11 cellular contexts compared by ENCODE assay signal in genomic region chr3:11662392-11662990, GRCh38. TPM values are rescaled to one million over a fixed set of nuclear protein-coding genes. Genes with fewer than 3 reads are reported as not detected.
DNase-seq lines count a peak whose midpoint lies in the region; ATAC-seq, FAIRE-seq and TF ChIP-seq lines count a peak whose summit lies in the region.
"Had no signal": no experiment of that assay in that cellular context is flagged by ENCODE, and none has a peak within 500 bp of the region (broad histone marks: within the 10 kb centered on the region; RNA-seq: fewer than 3 reads in every experiment).

No MANE protein-coding gene starts in this region.

- ATAC-seq in HepG2 (peak; percentile 73), HG03520 (IDR thresholded peaks at IDR 0.05; ENCODE audit: unreplicated experiment) (no peak)
- ATAC-seq in activated naive CD8-positive, alpha-beta T cell treated with anti-CD3 and anti-CD28 coated beads, Interleukin-2, amount 50 U/mL, for 24 hours = no peak

- H3K27me3 ChIP-seq in HepG2 (ENCODE audit: control insufficient read depth in 1 of 2, insufficient read depth in 2 of 2, low read length in 2 of 2) = no peaks in the 10 kb centered on the region
- H3K27me3 ChIP-seq: heart left ventricle had no signal

- peaks cover 10% of the 10 kb centered on the region; the same call in 1 of the 2 replicates for H3K4me1 ChIP-seq in HepG2 (ENCODE audit: insufficient read depth, low read length)

- H3K36me3 Mint-ChIP-seq in activated naive CD8-positive, alpha-beta T cell treated with anti-CD3 and anti-CD28 coated beads, Interleukin-2, amount 50 U/mL, for 24 hours (ENCODE audit: low read depth) = peaks cover 2% of the 10 kb centered on the region

- no peak overlapping the region for H3K9ac ChIP-seq in HepG2 (ENCODE audit: insufficient read depth, low read depth, low read length)

- no peak overlapping the region for H3K27ac ChIP-seq in HepG2 (ENCODE audit: extremely low read length, insufficient read depth, low read length)
- H3K27ac ChIP-seq: heart left ventricle had no signal

- no peak for TF ChIP-seq RAD21 in HepG2 (CRISPR knock-in tag; IDR thresholded peaks at IDR 0.05)

- intact Hi-C loops in HepG2 (cut with micrococcal nuclease; ENCODE audit: unreplicated experiment) (loop anchor here (5.0 kb wide), 1 partner anchor 60 kb away; no protein-coding TSS in a partner anchor), posterior vena cava (cut with DNase I) (no loop called here)

- no peaks in the 10 kb centered on the region for H3K4me1 Mint-ChIP-seq in activated naive CD8-positive, alpha-beta T cell treated with anti-CD3 and anti-CD28 coated beads, Interleukin-2, amount 50 U/mL, for 24 hours

- H3K79me2 ChIP-seq in HepG2 (ENCODE audit: insufficient read depth, low read length) = no peaks in the 10 kb centered on the region

- no peak overlapping the region for H3K4me2 ChIP-seq in HepG2 (ENCODE audit: low read depth, low read length)

- in situ Hi-C loops in HepG2 (cut with HindIII; ENCODE audit: extremely low pct_ligation_motif_present, low pct_unique_long_range_greater_than_20kb) = no loop called here

- no peak for DNase-seq in AG09309 (ENCODE audit: low read depth)
- DNase-seq in HFF-Myc (ENCODE audit: extremely low read depth, low read depth) = peak; percentile 39
- DNase-seq in astrocyte of the hippocampus (ENCODE audit: low read depth, low spot score) = peak; percentile 38
- DNase-seq in HepG2 (ENCODE audit: low spot score) = peak; percentile 29
- DNase-seq in posterior vena cava (ENCODE audit: low spot score) = no peak
- DNase-seq in activated naive CD8-positive, alpha-beta T cell treated with anti-CD3 and anti-CD28 coated beads, Interleukin-2, amount 50 U/mL, for 24 hours = no peak
- no peak for DNase-seq in SHP77 treated with DMSO at 0.1 percent for 48 hours (lab: John Stamatoyannopoulos, UW)
- DNase-seq: nephron progenitor cell; stimulated activated CD4-positive, alpha-beta T cell treated with anti-CD3 and anti-CD28 coated beads, Interleukin-4, amount 100 ng/mL, for 1 hour had no signal

- TF ChIP-seq EP300 in HepG2 (IDR thresholded peaks at IDR 0.05; ENCODE audit: low read depth in 2 of 2, low read length in 2 of 2) (no peak), HepG2 (CRISPR knock-in tag; IDR thresholded peaks at IDR 0.05; ENCODE audit: borderline replicate concordance) (no peak)

- no peak overlapping the region for H2AFZ ChIP-seq in HepG2 (ENCODE audit: low read length)

- 79% methylated on average over 2 of the region's 2 CpGs for WGBS in HepG2 (ENCODE audit: low lambda C conversion rate)

- no peaks in the 10 kb centered on the region for H4K20me1 ChIP-seq in HepG2 (ENCODE audit: insufficient read depth, low read length)

- H3K9me3 ChIP-seq in HepG2 (ENCODE audit: low read length) = no peaks in the 10 kb centered on the region

- H3K36me3 ChIP-seq in HepG2 (replicated peaks in 1 of 2; ENCODE audit: control insufficient read depth in 1 of 2, insufficient read depth in 2 of 2, low read length in 2 of 2) = no peaks in the 10 kb centered on the region
- H3K36me3 ChIP-seq: heart left ventricle had no signal

- no peaks in the 10 kb centered on the region for H3K27me3 Mint-ChIP-seq in activated naive CD8-positive, alpha-beta T cell treated with anti-CD3 and anti-CD28 coated beads, Interleukin-2, amount 50 U/mL, for 24 hours

- CTCF ChIA-PET in HepG2 (lab: Yijun Ruan, JAX; ENCODE audit: low intra/inter-chr PET ratio, low total read pairs) = no interaction called here

- no peak for TF ChIP-seq POLR2A in HepG2 (IDR thresholded peaks at IDR 0.05; ENCODE audit: insufficient read depth in 1 of 2, low read depth in 2 of 2, low read length in 2 of 2)

- POLR2A ChIA-PET in HepG2 (lab: Yijun Ruan, JAX) = no interaction called here

- H3K4me3 ChIP-seq in AG09309 (ENCODE audit: control insufficient read depth, low read depth, low read length) = no peak overlapping the region
- H3K4me3 ChIP-seq in HFF-Myc (replicated peaks; ENCODE audit: low read depth, low read length) = no peak overlapping the region
- H3K4me3 ChIP-seq in HepG2 (replicated peaks in 1 of 3; ENCODE audit: insufficient read depth in 1 of 3, low read depth in 2 of 3, low read length in 3 of 3) = no peak overlapping the region
- H3K4me3 ChIP-seq: heart left ventricle had no signal

- BruUV-seq in HepG2 (replicated peaks; lab: Mats Ljungman, UMichigan) = no TSS peak

- H3K9me3 Mint-ChIP-seq in activated naive CD8-positive, alpha-beta T cell treated with anti-CD3 and anti-CD28 coated beads, Interleukin-2, amount 50 U/mL, for 24 hours = peaks cover 6% of the 10 kb centered on the region

- H3K27ac Mint-ChIP-seq in activated naive CD8-positive, alpha-beta T cell treated with anti-CD3 and anti-CD28 coated beads, Interleukin-2, amount 50 U/mL, for 24 hours = no peak overlapping the region
- H3K27ac Mint-ChIP-seq: nephron progenitor cell had no signal

- H3K4me3 Mint-ChIP-seq in activated naive CD8-positive, alpha-beta T cell treated with anti-CD3 and anti-CD28 coated beads, Interleukin-2, amount 50 U/mL, for 24 hours = no peak overlapping the region
- H3K4me3 Mint-ChIP-seq: nephron progenitor cell had no signal

- no peak for FAIRE-seq in HepG2 (lab: Jason Lieb, UNC)

- TF ChIP-seq CTCF in AG09309 (IDR thresholded peaks at IDR 0.05; ENCODE audit: control insufficient read depth, insufficient read depth, low read depth, low read length, missing control alignments) = peak; percentile 61
- peak; percentile 57 for TF ChIP-seq CTCF in HFF-Myc (IDR thresholded peaks at IDR 0.05; ENCODE audit: low read depth, low read length, missing control alignments)
- 0 out of 2 replicates have a peak, but pooled peaks have one; percentile 27 for TF ChIP-seq CTCF in HepG2 (CRISPR knock-in tag; IDR thresholded peaks at IDR 0.05)

TF ChIP-seq in HepG2, 621 proteins besides CTCF, POLR2A, EP300 and RAD21:
- TF ChIP-seq HHEX (CRISPR knock-in tag; IDR thresholded peaks at IDR 0.05) (no peak), ZNF546 (CRISPR knock-in tag; conservative IDR thresholded peaks at IDR 0.05) (no peak), STAG1 (CRISPR knock-in tag; IDR thresholded peaks at IDR 0.05) (peak; percentile 41), HNRNPLL (IDR thresholded peaks at IDR 0.05; ENCODE audit: low read depth, low read length, poor library complexity, severe bottlenecking) (no peak), ZNF343 (CRISPR knock-in tag; IDR thresholded peaks at IDR 0.05) (no peak), HNRNPL (IDR thresholded peaks at IDR 0.05; ENCODE audit: low read depth, low read length) (no peak)
- TF ChIP-seq, protein P1, sequence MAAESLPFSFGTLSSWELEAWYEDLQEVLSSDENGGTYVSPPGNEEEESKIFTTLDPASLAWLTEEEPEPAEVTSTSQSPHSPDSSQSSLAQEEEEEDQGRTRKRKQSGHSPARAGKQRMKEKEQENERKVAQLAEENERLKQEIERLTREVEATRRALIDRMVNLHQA (CRISPR knock-in tag; IDR thresholded peaks at IDR 0.05) = no peak
- TF ChIP-seq, protein P2, sequence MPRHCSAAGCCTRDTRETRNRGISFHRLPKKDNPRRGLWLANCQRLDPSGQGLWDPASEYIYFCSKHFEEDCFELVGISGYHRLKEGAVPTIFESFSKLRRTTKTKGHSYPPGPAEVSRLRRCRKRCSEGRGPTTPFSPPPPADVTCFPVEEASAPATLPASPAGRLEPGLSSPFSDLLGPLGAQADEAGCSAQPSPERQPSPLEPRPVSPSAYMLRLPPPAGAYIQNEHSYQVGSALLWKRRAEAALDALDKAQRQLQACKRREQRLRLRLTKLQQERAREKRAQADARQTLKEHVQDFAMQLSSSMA (CRISPR knock-in tag; IDR thresholded peaks at IDR 0.05) = no peak
- TF ChIP-seq, protein P3, sequence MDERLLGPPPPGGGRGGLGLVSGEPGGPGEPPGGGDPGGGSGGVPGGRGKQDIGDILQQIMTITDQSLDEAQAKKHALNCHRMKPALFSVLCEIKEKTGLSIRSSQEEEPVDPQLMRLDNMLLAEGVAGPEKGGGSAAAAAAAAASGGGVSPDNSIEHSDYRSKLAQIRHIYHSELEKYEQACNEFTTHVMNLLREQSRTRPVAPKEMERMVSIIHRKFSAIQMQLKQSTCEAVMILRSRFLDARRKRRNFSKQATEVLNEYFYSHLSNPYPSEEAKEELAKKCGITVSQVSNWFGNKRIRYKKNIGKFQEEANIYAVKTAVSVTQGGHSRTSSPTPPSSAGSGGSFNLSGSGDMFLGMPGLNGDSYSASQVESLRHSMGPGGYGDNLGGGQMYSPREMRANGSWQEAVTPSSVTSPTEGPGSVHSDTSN (CRISPR knock-in tag; IDR thresholded peaks at IDR 0.05) = no peak

RNA-seq across cellular contexts. Expression of gene VGLL4, which starts 18.8 kb away (rescaled TPM):
- total RNA-seq in HepG2 (2016; rRNA removed; fragmentation: Illumina TruSeq; extraction: Trizol) (19.8 and 23.2 TPM in 2 replicates), posterior vena cava (10 to 100 TPM; 50.3 to 78.7 TPM)
- total RNA-seq in HepG2 (2016; cell fraction: cytosol; rRNA removed; fragmentation: Illumina TruSeq; extraction: Trizol; ENCODE audit: low read depth) = 5.7 and 6.9 TPM in 2 replicates
- 17.4 and 24.9 TPM in 2 replicates for total RNA-seq in HepG2 (2016; cell fraction: insoluble cytoplasmic fraction; rRNA removed; fragmentation: Illumina TruSeq; extraction: Trizol)
- total RNA-seq in HepG2 (2016; cell fraction: membrane; rRNA removed; fragmentation: Illumina TruSeq; extraction: Trizol) = 14.9 and 15.9 TPM in 2 replicates
- 19.1 and 24.5 TPM in 2 replicates for total RNA-seq in HepG2 (2016; cell fraction: nucleus; rRNA removed; fragmentation: Illumina TruSeq; extraction: Trizol)
- polyA plus RNA-seq in HepG2 (2011; rRNA removed) = 37.9 and 39.0 TPM in 2 replicates
- polyA plus RNA-seq in HepG2 (2011; cell fraction: cytosol; rRNA removed) = 24.5 and 31.8 TPM in 2 replicates
- polyA plus RNA-seq in HepG2 (2011; cell fraction: nucleus; rRNA removed) = 60.5 and 94.9 TPM in 2 replicates
- 19.7 and 20.7 TPM in 2 replicates for polyA plus RNA-seq in HepG2 (2012)
- polyA plus RNA-seq in HepG2 (2016; cell fraction: cytosol; fragmentation: Illumina TruSeq; extraction: Trizol; ENCODE audit: low read depth) = 11.7 and 14.1 TPM in 2 replicates
- polyA plus RNA-seq in HepG2 (2016; cell fraction: insoluble cytoplasmic fraction; fragmentation: Illumina TruSeq; extraction: Trizol; ENCODE audit: low read depth) = 18.4 and 22.3 TPM in 2 replicates
- polyA plus RNA-seq in HepG2 (2016; cell fraction: membrane; fragmentation: Illumina TruSeq; extraction: Trizol; ENCODE audit: low read depth) = 14.3 and 15.7 TPM in 2 replicates
- 25.1 and 27.2 TPM in 2 replicates for polyA plus RNA-seq in HepG2 (2016; cell fraction: nucleus; fragmentation: Illumina TruSeq; extraction: Trizol; ENCODE audit: insufficient read depth, low read depth)
- 34.5 and 40.7 TPM in 2 replicates for polyA minus RNA-seq in HepG2 (2011; rRNA and poly(A)+ RNA removed; ENCODE audit: low replicate concordance)
- 14.9 and 16.5 TPM in 2 replicates for polyA minus RNA-seq in HepG2 (2011; cell fraction: cytosol; rRNA and poly(A)+ RNA removed)
- polyA minus RNA-seq in HepG2 (2011; cell fraction: nucleus; rRNA and poly(A)+ RNA removed) = 53.2 and 54.6 TPM in 2 replicates

Comparison
In these comparisons a context has a peak if more than half of its experiments do, and no peak if none do; other contexts are left out.
1. DNase-seq: peak in HFF-Myc (single experiment), astrocyte of the hippocampus (single experiment) and HepG2 (single experiment); none in AG09309 (single experiment), posterior vena cava (single experiment), activated naive CD8-positive, alpha-beta T cell treated with anti-CD3 and anti-CD28 coated beads, Interleukin-2, amount 50 U/mL, for 24 hours (single experiment) and SHP77 treated with DMSO at 0.1 percent for 48 hours (single experiment).
2. Peak in every context shown above with its lines, with median percentiles within 50 percentile points of each other: CTCF ChIP-seq.